14 cellular contexts compared by ENCODE assay signal in the genomic region with DNA sequence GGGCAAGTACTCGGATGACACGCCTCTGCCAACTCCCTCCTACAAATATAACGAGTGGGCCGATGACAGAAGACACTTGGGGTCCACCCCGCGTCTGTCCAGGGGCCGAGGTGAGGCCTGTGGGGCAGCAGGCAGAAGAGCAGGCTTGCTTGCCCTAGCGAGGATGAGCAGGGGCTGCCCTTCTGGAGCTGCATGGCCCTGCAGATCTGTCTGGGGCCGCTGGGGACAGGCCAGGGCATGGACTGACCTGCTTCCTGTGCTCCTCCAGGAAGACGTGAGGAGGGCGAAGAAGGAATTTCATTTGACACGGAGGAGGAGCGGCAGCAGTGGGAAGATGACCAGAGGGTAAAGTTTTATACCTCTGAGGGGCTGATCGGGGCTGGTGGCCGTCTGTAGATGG. TPM values are rescaled to one million over a fixed set of nuclear protein-coding genes. Genes with fewer than 3 reads are reported as not detected.
"Had no signal": no experiment of that assay in that cellular context is flagged by ENCODE, and none has a peak within 500 bp of the region (broad histone marks: within the 10 kb centered on the region; RNA-seq: fewer than 3 reads in every experiment).

No MANE protein-coding gene starts in this region.

- H3K27me3 ChIP-seq: breast epithelium, heart right ventricle, pancreas, tibial artery, vagina had no signal

- H3K27ac Mint-ChIP-seq: activated CD8-positive, alpha-beta T cell treated with anti-CD3 and anti-CD28 coated beads for 36 hours; activated T-cell treated with anti-CD3 and anti-CD28 coated beads, Interleukin-2, amount 50 U/mL, for 72 hours had no signal

- H3K9me3 Mint-ChIP-seq: activated CD8-positive, alpha-beta T cell treated with anti-CD3 and anti-CD28 coated beads for 36 hours; activated T-cell treated with anti-CD3 and anti-CD28 coated beads, Interleukin-2, amount 50 U/mL, for 72 hours had no signal

- H3K4me3 Mint-ChIP-seq: activated CD8-positive, alpha-beta T cell treated with anti-CD3 and anti-CD28 coated beads for 36 hours; activated T-cell treated with anti-CD3 and anti-CD28 coated beads, Interleukin-2, amount 50 U/mL, for 72 hours had no signal

- FAIRE-seq: frontal cortex, keratinocyte, pancreas had no signal

- H3K9me3 ChIP-seq: breast epithelium, heart right ventricle, pancreas, tibial artery, vagina had no signal

- DNase-seq: activated naive CD4-positive, alpha-beta T cell; aorta; tibial artery had no signal

- H3K4me3 ChIP-seq: breast epithelium, heart right ventricle, pancreas, skin epidermis, tibial artery, vagina had no signal

- H3K27me3 Mint-ChIP-seq: activated CD8-positive, alpha-beta T cell treated with anti-CD3 and anti-CD28 coated beads for 36 hours had no signal

- H3K27ac ChIP-seq: breast epithelium, heart right ventricle, pancreas, skin epidermis, tibial artery, vagina had no signal

RNA-seq across cellular contexts. Expression of a gene that starts 35.9 kb away (rescaled TPM):
- total RNA-seq: activated CD8-positive, alpha-beta T cell treated with anti-CD3 and anti-CD28 coated beads for 36 hours; activated T-cell treated with anti-CD3 and anti-CD28 coated beads, Interleukin-2, amount 50 U/mL, for 72 hours; pancreas; renal cortical epithelial cell had no signal
- polyA plus RNA-seq: keratinocyte had no signal

RNA-seq across cellular contexts. Expression of a gene that starts 44.6 kb away (rescaled TPM):
- total RNA-seq: activated CD8-positive, alpha-beta T cell treated with anti-CD3 and anti-CD28 coated beads for 36 hours; activated T-cell treated with anti-CD3 and anti-CD28 coated beads, Interleukin-2, amount 50 U/mL, for 72 hours had no signal
- polyA plus RNA-seq: neural cell had no signal
